ENCODE assay signal across 8 cellular contexts in the genomic region with DNA sequence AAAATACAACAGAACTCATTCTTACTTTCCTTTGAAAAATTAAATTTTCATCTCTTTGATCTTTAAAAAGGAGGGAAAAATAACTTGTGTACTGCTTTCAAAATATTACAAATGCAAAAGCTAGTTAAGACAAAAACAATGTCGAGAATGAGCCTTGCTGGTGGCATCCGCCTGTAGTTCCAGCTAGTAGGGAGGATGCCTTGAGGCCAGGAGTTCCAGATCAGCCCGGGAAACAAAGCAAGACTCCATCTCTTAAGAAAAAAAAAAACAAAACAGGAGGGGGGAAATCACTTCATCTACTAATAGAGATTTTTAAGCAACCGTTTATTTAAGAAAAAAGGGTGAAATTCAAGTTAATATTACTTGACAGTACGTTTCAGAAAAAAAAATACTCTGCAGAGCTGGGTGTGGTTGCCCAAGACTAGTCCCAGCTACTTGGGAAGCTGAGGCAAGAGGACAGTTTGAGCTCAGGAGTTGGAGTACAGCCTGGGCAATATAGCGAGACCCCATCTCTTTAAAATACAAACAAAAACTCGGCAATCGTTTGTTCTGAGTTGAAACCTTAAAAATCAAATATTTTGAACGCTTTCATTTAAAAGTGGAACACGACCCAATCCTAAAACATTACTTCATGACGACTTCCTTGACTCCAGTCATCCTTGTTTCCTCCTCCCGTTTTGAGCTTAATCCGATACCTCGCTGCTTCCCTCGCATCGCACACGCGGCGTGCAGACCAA. TPM values are rescaled to one million over a fixed set of nuclear protein-coding genes. Genes with fewer than 3 reads are reported as not detected.
DNase-seq lines count a peak whose midpoint lies in the region; ATAC-seq and TF ChIP-seq lines count a peak whose summit lies in the region.

No MANE protein-coding gene starts in this region.

- no peaks in the 10 kb centered on the region for H3K4me1 ChIP-seq in iPS DF 6.9 (ENCODE audit: control insufficient read depth, insufficient read depth, low read length)

- no peaks in the 10 kb centered on the region for H3K27me3 Mint-ChIP-seq in activated CD4-positive, alpha-beta T cell treated with anti-CD3 and anti-CD28 coated beads for 36 hours
- H3K27me3 Mint-ChIP-seq in stimulated activated memory B cell treated with anti-CD40 and anti-IgM and Interleukin-4, amounts not matched to agents 10 μg/mL and 1 μg/mL and 100 μg/mL, for 72 hours = no peaks in the 10 kb centered on the region

- peaks cover 18% of the 10 kb centered on the region for H3K36me3 Mint-ChIP-seq in activated CD4-positive, alpha-beta T cell treated with anti-CD3 and anti-CD28 coated beads for 36 hours (ENCODE audit: low read depth)
- H3K36me3 Mint-ChIP-seq in stimulated activated memory B cell treated with anti-CD40 and anti-IgM and Interleukin-4, amounts not matched to agents 10 μg/mL and 1 μg/mL and 100 μg/mL, for 72 hours = peaks cover 27% of the 10 kb centered on the region

- CTCF ChIA-PET in activated CD4-positive, alpha-beta T cell treated with anti-CD3 and anti-CD28 coated beads for 36 hours (lab: Charles Lee) = interaction anchor here (1.0 to 2.8 kb wide), 6 partner anchors 17 to 166 kb away, joined by 3 to 13 read pairs (median 4); a partner anchor contains a TSS

- DNase-seq in activated CD4-positive, alpha-beta T cell treated with anti-CD3 and anti-CD28 coated beads for 36 hours = no peak
- no peak for DNase-seq in activated CD4-positive, alpha-beta T cell treated with anti-CD3 and anti-CD28 coated beads, Interleukin-2, amount 50 U/mL, for 4 hours
- no peak for DNase-seq in iPS DF 6.9 (ENCODE audit: low read depth, low spot score)
- DNase-seq in NCI-H510A treated with DMSO at 0.1 percent for 48 hours (lab: John Stamatoyannopoulos, UW) = no peak

- no peak for ATAC-seq in activated CD4-positive, alpha-beta T cell treated with anti-CD3 and anti-CD28 coated beads for 36 hours
- no peak for ATAC-seq in stimulated activated memory B cell treated with anti-CD40 and anti-IgM and Interleukin-4, amounts not matched to agents 10 μg/mL and 1 μg/mL and 100 μg/mL, for 72 hours
- ATAC-seq in HG03159 (IDR thresholded peaks at IDR 0.05; ENCODE audit: unreplicated experiment) = no peak
- ATAC-seq in HG03520 (IDR thresholded peaks at IDR 0.05; ENCODE audit: unreplicated experiment) = no peak

- peaks cover 3% of the 10 kb centered on the region for H3K9me3 Mint-ChIP-seq in activated CD4-positive, alpha-beta T cell treated with anti-CD3 and anti-CD28 coated beads for 36 hours (ENCODE audit: low read depth)
- H3K9me3 Mint-ChIP-seq in stimulated activated memory B cell treated with anti-CD40 and anti-IgM and Interleukin-4, amounts not matched to agents 10 μg/mL and 1 μg/mL and 100 μg/mL, for 72 hours = peaks cover 4% of the 10 kb centered on the region

- POLR2A ChIA-PET in activated CD4-positive, alpha-beta T cell treated with anti-CD3 and anti-CD28 coated beads for 36 hours (lab: Charles Lee) = interaction anchor here (0.6 to 1.6 kb wide), 3 partner anchors 21 to 31 kb away, joined by 3 to 8 read pairs (median 3); no protein-coding TSS in a partner anchor

- intact Hi-C loops in activated CD4-positive, alpha-beta T cell treated with anti-CD3 and anti-CD28 coated beads for 36 hours (cut with DNase I, micrococcal nuclease) = loop anchor here (1.0 to 5.0 kb wide), 12 partner anchors 16 to 969 kb away; a partner anchor contains a TSS

- H3K9me3 ChIP-seq in iPS DF 6.9 (ENCODE audit: control insufficient read depth, insufficient read depth, low read length) = no peaks in the 10 kb centered on the region

- no peak for TF ChIP-seq CTCF in WI38 (IDR thresholded peaks at IDR 0.05; ENCODE audit: low read depth, low read length)

- H3K27ac ChIP-seq in iPS DF 6.9 (ENCODE audit: low read length) = no peak overlapping the region

- H3K36me3 ChIP-seq in iPS DF 6.9 (ENCODE audit: control insufficient read depth, insufficient read depth, low read length) = no peaks in the 10 kb centered on the region

- no peaks in the 10 kb centered on the region for H3K27me3 ChIP-seq in iPS DF 6.9 (ENCODE audit: control insufficient read depth, insufficient read depth, low read length)

- H3K4me3 Mint-ChIP-seq in activated CD4-positive, alpha-beta T cell treated with anti-CD3 and anti-CD28 coated beads for 36 hours = peak overlapping the region; percentile 77
- peak overlapping the region; percentile 81 for H3K4me3 Mint-ChIP-seq in stimulated activated memory B cell treated with anti-CD40 and anti-IgM and Interleukin-4, amounts not matched to agents 10 μg/mL and 1 μg/mL and 100 μg/mL, for 72 hours

- H3K4me3 ChIP-seq in WI38 (ENCODE audit: low read depth, low read length) (peak overlapping the region; percentile 77), iPS DF 6.9 (ENCODE audit: low read length) (peak overlapping the region; percentile 73)

- peaks cover 45% of the 10 kb centered on the region for H3K4me1 Mint-ChIP-seq in activated CD4-positive, alpha-beta T cell treated with anti-CD3 and anti-CD28 coated beads for 36 hours
- H3K4me1 Mint-ChIP-seq in stimulated activated memory B cell treated with anti-CD40 and anti-IgM and Interleukin-4, amounts not matched to agents 10 μg/mL and 1 μg/mL and 100 μg/mL, for 72 hours = peaks cover 61% of the 10 kb centered on the region

- H3K27ac Mint-ChIP-seq in activated CD4-positive, alpha-beta T cell treated with anti-CD3 and anti-CD28 coated beads for 36 hours = peak overlapping the region; percentile 84
- H3K27ac Mint-ChIP-seq in stimulated activated memory B cell treated with anti-CD40 and anti-IgM and Interleukin-4, amounts not matched to agents 10 μg/mL and 1 μg/mL and 100 μg/mL, for 72 hours = peak overlapping the region; percentile 75

- no CpG with 5 or more reads among the region's 19 CpGs for WGBS in iPS DF 6.9 (ENCODE audit: insufficient coverage, insufficient read length)

RNA-seq across cellular contexts. Expression of a gene that starts 1.2 kb away (rescaled TPM):
- 10 to 100 TPM; 37.5 to 42.6 TPM for total RNA-seq in activated CD4-positive, alpha-beta T cell treated with anti-CD3 and anti-CD28 coated beads for 36 hours

RNA-seq across cellular contexts. Expression of a gene that starts 50.5 kb away (rescaled TPM):
- 10 to 100 TPM; 39.9 to 46.0 TPM for total RNA-seq in activated CD4-positive, alpha-beta T cell treated with anti-CD3 and anti-CD28 coated beads for 36 hours

RNA-seq across cellular contexts. Expression of a gene that starts 50.6 kb away (rescaled TPM):
- total RNA-seq in activated CD4-positive, alpha-beta T cell treated with anti-CD3 and anti-CD28 coated beads for 36 hours = 10 to 100 TPM; 42.0 to 52.0 TPM
